ENCODE assay signal across 1 cellular context in the genomic region with DNA sequence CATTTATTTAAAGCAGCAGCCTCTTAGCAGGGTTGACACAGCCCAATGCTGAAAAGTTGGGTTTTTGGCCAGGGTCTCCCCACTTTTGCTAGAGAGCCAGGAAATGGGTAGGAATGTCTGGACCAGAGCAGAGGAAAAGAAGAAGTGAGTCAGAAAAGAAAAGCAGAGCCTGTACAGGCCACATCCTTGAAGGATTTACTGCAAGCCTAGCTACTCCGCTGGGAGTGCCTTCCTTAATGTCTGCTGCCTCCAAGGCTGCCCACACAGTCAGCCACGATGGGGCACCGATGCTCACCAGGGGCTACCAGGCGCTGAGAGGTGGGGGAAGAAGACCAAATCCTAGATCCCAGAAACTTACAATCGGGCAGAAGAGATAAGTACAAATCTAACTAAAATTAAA.
TF ChIP-seq lines count a peak whose summit lies in the region.

No MANE protein-coding gene starts in this region.

TF ChIP-seq in H1, 55 proteins besides CTCF, POLR2A, EP300 and RAD21 (continued from another document):
- TF ChIP-seq POLR2AphosphoS5 (IDR thresholded peaks at IDR 0.05; ENCODE audit: low read depth, low read length) (no peak), CBX5 (IDR thresholded peaks at IDR 0.05; ENCODE audit: low read depth, low read length) (no peak), TCF12 (IDR thresholded peaks at IDR 0.05; ENCODE audit: low read depth, low read length) (no peak), YY1 (IDR thresholded peaks at IDR 0.05; ENCODE audit: low read depth, low read length) (no peak), TAF1 (IDR thresholded peaks at IDR 0.05; ENCODE audit: low read depth, low read length) (no peak), SIN3A (conservative IDR thresholded peaks at IDR 0.05 in 1 of 2, IDR thresholded peaks at IDR 0.05 in 1 of 2; ENCODE audit: low read depth in 1 of 2, low read length in 2 of 2) (no peak), ATF2 (IDR thresholded peaks at IDR 0.05; ENCODE audit: low read length) (no peak), KDM4A (IDR thresholded peaks at IDR 0.05; ENCODE audit: low read depth, low read length, severe bottlenecking) (no peak), CTBP2 (IDR thresholded peaks at IDR 0.05; ENCODE audit: borderline replicate concordance, insufficient read depth, insufficient read length, low read length) (no peak)
- TF ChIP-seq, protein P1, sequence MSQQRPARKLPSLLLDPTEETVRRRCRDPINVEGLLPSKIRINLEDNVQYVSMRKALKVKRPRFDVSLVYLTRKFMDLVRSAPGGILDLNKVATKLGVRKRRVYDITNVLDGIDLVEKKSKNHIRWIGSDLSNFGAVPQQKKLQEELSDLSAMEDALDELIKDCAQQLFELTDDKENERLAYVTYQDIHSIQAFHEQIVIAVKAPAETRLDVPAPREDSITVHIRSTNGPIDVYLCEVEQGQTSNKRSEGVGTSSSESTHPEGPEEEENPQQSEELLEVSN (IDR thresholded peaks at IDR 0.05) = no peak
